In genomic region chr2:217270089-217270800, GRCh38 we compare ENCODE assay signal across 19 cellular contexts.
A peak's percentile ranks its signal among the peaks of the same experiment; 100 is the strongest.
DNase-seq lines count a peak whose midpoint lies in the region; TF ChIP-seq lines count a peak whose summit lies in the region.
"Had no signal": no experiment of that assay in that cellular context is flagged by ENCODE, and none has a peak within 500 bp of the region (broad histone marks: within the 10 kb centered on the region; RNA-seq: fewer than 3 reads in every experiment).

No MANE protein-coding gene starts in this region.

- H3K9me3 ChIP-seq in neural progenitor cell (ENCODE audit: low read depth) = no peaks in the 10 kb centered on the region
- peaks cover 8% of the 10 kb centered on the region; the same call in 1 of the 2 replicates for H3K9me3 ChIP-seq in Karpas-422 (ENCODE audit: low read length)

- H3K36me3 Mint-ChIP-seq in brain = peaks cover 19% of the 10 kb centered on the region
- no peaks in the 10 kb centered on the region for H3K36me3 Mint-ChIP-seq in neural progenitor cell
- H3K36me3 Mint-ChIP-seq: CD8-positive, alpha-beta T cell; IgD-negative memory B cell had no signal

- no peaks in the 10 kb centered on the region for H3K9me2 ChIP-seq in Karpas-422 (replicated peaks; ENCODE audit: insufficient read depth, low read length)

- H3K27ac ChIP-seq in neural progenitor cell (no peak overlapping the region), Karpas-422 (ENCODE audit: low read length) (no peak overlapping the region)
- H3K27ac ChIP-seq: BLaER1, GM23248, RWPE1 had no signal

- H3K4me2 ChIP-seq in neural progenitor cell (peak overlapping the region; percentile 53), Karpas-422 (ENCODE audit: low read depth, low read length, poor library complexity, severe bottlenecking) (no peak overlapping the region)
- H3K4me2 ChIP-seq: BLaER1 had no signal

- DNase-seq in H7 = peak; percentile 40
- peak; percentile 94 for DNase-seq in iPS DF 4.7 (ENCODE audit: extremely low read depth, low spot score)
- peak; percentile 75 for DNase-seq in neural progenitor cell (ENCODE audit: low spot score)
- no peak for DNase-seq in OCI-M2 (lab: John Stamatoyannopoulos, UW; ENCODE audit: unreplicated experiment)
- DNase-seq in glomerular visceral epithelial cell (ENCODE audit: extremely low spot score) = no peak
- no peak for DNase-seq in NCI-H1436 treated with DMSO at 0.1 percent for 48 hours (lab: John Stamatoyannopoulos, UW)
- DNase-seq in Karpas-422 = no peak
- DNase-seq: CD8-positive, alpha-beta T cell; HFFc6; NCI-H1105 treated with DMSO at 0.1 percent for 48 hours; NCI-H187; NCI-H446; NK-92 treated with Interleukin-12 subunit alpha and Interleukin-12 subunit beta, amount 100 ng/mL, for 24 hours; OCI-M1 had no signal

- H3K4me1 Mint-ChIP-seq in brain (peaks cover 31% of the 10 kb centered on the region), neural progenitor cell (peaks cover 22% of the 10 kb centered on the region)
- H3K4me1 Mint-ChIP-seq: IgD-negative memory B cell had no signal

- TF ChIP-seq CTCF in brain (conservative IDR thresholded peaks at IDR 0.05) (no peak), neural progenitor cell (IDR thresholded peaks at IDR 0.05) (no peak)

- no peak overlapping the region for H3K4me3 ChIP-seq in H7 (ENCODE audit: insufficient read depth, low read depth, low read length)
- no peak overlapping the region for H3K4me3 ChIP-seq in neural progenitor cell
- no peak overlapping the region for H3K4me3 ChIP-seq in Karpas-422 (ENCODE audit: low read length)
- H3K4me3 ChIP-seq: BLaER1, GM23248 had no signal

- H3K4me3 Mint-ChIP-seq in brain (no peak overlapping the region), neural progenitor cell (peak overlapping the region; percentile 33)
- H3K4me3 Mint-ChIP-seq: CD8-positive, alpha-beta T cell; HFFc6; IgD-negative memory B cell had no signal

- H4K20me1 ChIP-seq in neural progenitor cell (ENCODE audit: low read depth) (no peaks in the 10 kb centered on the region), Karpas-422 (ENCODE audit: insufficient read depth, low read depth, low read length) (no peaks in the 10 kb centered on the region)
- H4K20me1 ChIP-seq: BLaER1 had no signal

- peaks cover 93% of the 10 kb centered on the region for H3K27me3 ChIP-seq in H7 (ENCODE audit: control insufficient read depth, insufficient read depth, low read length)
- peaks cover 78% of the 10 kb centered on the region for H3K27me3 ChIP-seq in neural progenitor cell
- H3K27me3 ChIP-seq in Karpas-422 (ENCODE audit: low read length) = peaks cover 6% of the 10 kb centered on the region; the same call in 1 of the 2 replicates
- H3K27me3 ChIP-seq: BLaER1 had no signal

- H3K27me3 Mint-ChIP-seq in brain = peaks cover 9% of the 10 kb centered on the region
- peaks cover 21% of the 10 kb centered on the region for H3K27me3 Mint-ChIP-seq in neural progenitor cell (ENCODE audit: insufficient read depth, low read depth)

- no peak overlapping the region for H3K9ac ChIP-seq in neural progenitor cell
- H3K9ac ChIP-seq in Karpas-422 (ENCODE audit: low read length) = no peak overlapping the region
- H3K9ac ChIP-seq: BLaER1, GM23248 had no signal

- H3K79me2 ChIP-seq in neural progenitor cell (ENCODE audit: low read depth) = no peaks in the 10 kb centered on the region
- no peaks in the 10 kb centered on the region for H3K79me2 ChIP-seq in Karpas-422 (ENCODE audit: low read length)

- H3K4me1 ChIP-seq in neural progenitor cell (peaks cover 16% of the 10 kb centered on the region), Karpas-422 (ENCODE audit: low read length) (no peaks in the 10 kb centered on the region)

- H3K36me3 ChIP-seq in H7 (replicated peaks; ENCODE audit: control insufficient read depth, insufficient read depth, low read length) = no peaks in the 10 kb centered on the region
- no peaks in the 10 kb centered on the region for H3K36me3 ChIP-seq in neural progenitor cell
- H3K36me3 ChIP-seq in Karpas-422 (ENCODE audit: insufficient read depth, low read length) = no peaks in the 10 kb centered on the region
- H3K36me3 ChIP-seq: BLaER1 had no signal

- peaks cover 14% of the 10 kb centered on the region for H3F3A ChIP-seq in neural progenitor cell (ENCODE audit: low read depth)

- H2AFZ ChIP-seq in neural progenitor cell (replicated peaks) (no peak overlapping the region), Karpas-422 (ENCODE audit: low read length) (no peak overlapping the region)
- H2AFZ ChIP-seq: GM23248 had no signal

- H3K27ac Mint-ChIP-seq in brain (peak overlapping the region in 3 of 5 experiments; percentile 21 to 80 (median 67)), neural progenitor cell (peak overlapping the region; percentile 51)
- H3K27ac Mint-ChIP-seq: CD8-positive, alpha-beta T cell; HFFc6; IgD-negative memory B cell had no signal

- H3K9me3 Mint-ChIP-seq in brain = peaks cover 10 to 21% (median 15%) of the 10 kb centered on the region in 5 experiments
- peaks cover 26% of the 10 kb centered on the region for H3K9me3 Mint-ChIP-seq in neural progenitor cell

Comparison
In these comparisons a context has a peak if more than half of its experiments do, and no peak if none do; other contexts are left out.
1. DNase-seq: peak in H7 (single experiment), iPS DF 4.7 (single experiment) and neural progenitor cell (single experiment); none in OCI-M2 (single experiment), glomerular visceral epithelial cell (single experiment), NCI-H1436 treated with DMSO at 0.1 percent for 48 hours (single experiment) and Karpas-422 (single experiment).